ENCODE assay signal across 17 cellular contexts in the genomic region with DNA sequence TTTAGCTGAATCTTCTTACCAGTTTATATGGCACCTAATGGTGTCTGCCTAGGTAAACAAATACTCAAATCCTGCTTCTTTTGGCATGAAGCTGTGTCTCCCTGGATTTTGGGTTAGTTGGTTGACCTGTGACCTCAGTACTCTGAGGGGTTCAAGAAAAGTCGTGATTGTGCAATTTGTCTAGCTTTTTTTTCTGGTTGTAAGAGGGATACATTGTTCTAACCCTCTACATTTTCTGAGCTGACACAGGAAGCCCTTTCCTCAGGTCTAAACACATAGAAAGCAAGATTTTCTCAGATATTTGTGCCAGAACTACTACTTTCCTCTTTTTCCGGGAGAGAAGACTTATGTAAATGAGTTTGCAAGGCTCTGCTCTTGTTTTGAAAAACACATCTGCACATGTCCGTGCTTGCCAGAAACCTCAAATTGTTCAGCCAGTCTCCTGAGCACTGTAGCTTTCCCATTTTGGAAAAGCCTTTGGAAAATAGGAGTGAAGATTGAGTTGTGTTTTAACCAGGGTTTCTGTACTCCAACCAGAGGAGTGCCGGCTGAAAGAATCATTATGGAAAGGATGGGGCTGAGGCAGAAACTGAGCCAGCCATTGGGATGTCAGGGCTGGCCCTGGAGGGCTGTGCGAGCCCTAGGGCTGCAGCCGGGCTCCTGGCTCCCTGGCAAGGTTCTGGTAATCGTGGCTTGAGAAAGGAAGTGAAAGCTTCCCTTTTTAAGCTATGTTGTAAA. TPM values are rescaled to one million over a fixed set of nuclear protein-coding genes. Genes with fewer than 3 reads are reported as not detected.
A peak's percentile ranks its signal among the peaks of the same experiment; 100 is the strongest.
DNase-seq lines count a peak whose midpoint lies in the region; ATAC-seq and TF ChIP-seq lines count a peak whose summit lies in the region.
"Had no signal": no experiment of that assay in that cellular context is flagged by ENCODE, and none has a peak within 500 bp of the region (broad histone marks: within the 10 kb centered on the region; RNA-seq: fewer than 3 reads in every experiment).

No MANE protein-coding gene starts in this region.

- 43 to 45% methylated on average over 7 of the region's 7 CpGs for WGBS in sigmoid colon, 2 donors

- peaks cover 5% of the 10 kb centered on the region for H3K27me3 Mint-ChIP-seq in brain

- peaks cover 9 to 32% (median 27%) of the 10 kb centered on the region in 5 experiments for H3K9me3 Mint-ChIP-seq in brain

- TF ChIP-seq CTCF in brain (conservative IDR thresholded peaks at IDR 0.05) (no peak), sigmoid colon (IDR thresholded peaks at IDR 0.05) (no peak)

- H3K4me3 ChIP-seq in sigmoid colon (no peak overlapping the region), SJCRH30 (no peak overlapping the region)

- TF ChIP-seq POLR2A in sigmoid colon (IDR thresholded peaks at IDR 0.05), result no peak

- H3K27me3 ChIP-seq in sigmoid colon (no peaks in the 10 kb centered on the region), SJCRH30 (no peaks in the 10 kb centered on the region)
- H3K27me3 ChIP-seq: neutrophil had no signal

- peaks cover 0 to 3% (median 0%) of the 10 kb centered on the region in 4 donors for H3K9me3 ChIP-seq in sigmoid colon
- H3K9me3 ChIP-seq in SJCRH30 (replicated peaks), result no peaks in the 10 kb centered on the region
- H3K9me3 ChIP-seq: neutrophil had no signal

- no peak for TF ChIP-seq EP300 in sigmoid colon (IDR thresholded peaks at IDR 0.05)

- peaks cover 0 to 4% (median 0%) of the 10 kb centered on the region in 4 donors for H3K4me1 ChIP-seq in sigmoid colon
- H3K4me1 ChIP-seq in SJCRH30, result no peaks in the 10 kb centered on the region

- H3K27ac Mint-ChIP-seq in brain, result peak overlapping the region in 3 of 5 experiments; percentile 25 to 67 (median 57)
- H3K27ac Mint-ChIP-seq: activated naive CD8-positive, alpha-beta T cell had no signal

- H3K36me3 ChIP-seq in sigmoid colon, result no peaks in the 10 kb centered on the region
- H3K36me3 ChIP-seq in SJCRH30, result no peaks in the 10 kb centered on the region
- H3K36me3 ChIP-seq: neutrophil had no signal

- peak; percentile 48 for DNase-seq in GM03348 (ENCODE audit: low spot score)
- DNase-seq in cardiac septum (ENCODE audit: low spot score), result peak; percentile 51
- DNase-seq in sigmoid colon, result peak; percentile 64
- DNase-seq in SJCRH30, result no peak
- DNase-seq in posterior cingulate gyrus, result no peak
- no peak for DNase-seq in SK-N-DZ (ENCODE audit: low spot score)
- DNase-seq: activated CD8-positive, alpha-beta memory T cell treated with anti-CD3 and anti-CD28 coated beads, Interleukin-2, amount 50 U/mL, for 48 hours; AML-193; cerebellar nuclear complex; NCI-H1930 had no signal

- H3K27ac ChIP-seq in sigmoid colon (peak overlapping the region in 3 of 4 donors; percentile 15 to 34 (median 33)), SJCRH30 (no peak overlapping the region)
- H3K27ac ChIP-seq: KMS-11, neutrophil had no signal

- intact Hi-C loops in cardiac septum (cut with DNase I) (no loop called here), sigmoid colon (cut with DNase I) (no loop called here), posterior cingulate gyrus (cut with DNase I) (no loop called here)

- H3K36me3 Mint-ChIP-seq in brain, result no peaks in the 10 kb centered on the region
- H3K36me3 Mint-ChIP-seq: activated naive CD8-positive, alpha-beta T cell had no signal

- peak overlapping the region in 1 of 5 experiments; percentile 8 for H3K4me3 Mint-ChIP-seq in brain
- H3K4me3 Mint-ChIP-seq: activated naive CD8-positive, alpha-beta T cell had no signal

- H3K4me1 Mint-ChIP-seq in brain, result peaks cover 8% of the 10 kb centered on the region

- ATAC-seq in GM21423 (IDR thresholded peaks at IDR 0.05; ENCODE audit: unreplicated experiment), result no peak
- ATAC-seq: Panc1 had no signal

RNA-seq across cellular contexts. Expression of gene CXCL12, which starts 31.3 kb away (rescaled TPM):
- polyA plus RNA-seq in brain (ENCODE audit: insufficient read depth, low read depth, low replicate concordance) (11.5 TPM), sigmoid colon (10 to 100 TPM; 13.6 to 54.1 (median 43.5) TPM)
- total RNA-seq in cardiac septum (121 TPM), sigmoid colon (100 to 1,000 TPM in 1 of 4 donors, 10 to 100 TPM in 3; 72.1 to 111 (median 80.7) TPM)
- total RNA-seq in SJCRH30 (2014; rRNA removed; shearing (Covaris generic)), result not detected in 2 replicates
- polyA plus RNA-seq in SK-N-DZ (2014; cell fraction: cytosol; rRNA removed), result 19.1 and 22.3 TPM in 2 replicates
- 14.6 and 26.1 TPM in 2 replicates for polyA plus RNA-seq in SK-N-DZ (2014; cell fraction: nucleus; rRNA removed)
- total RNA-seq: T-helper 1 cell treated with Interleukin-12 subunit alpha and Interleukin-12 subunit beta and Interleukin-4 antibody, amounts not matched to agents 30 ng/mL and 1 ng/mL, for 36 hours had no signal

Comparison
In these comparisons a context has a peak if more than half of its experiments do, and no peak if none do; other contexts are left out.
1. DNase-seq: peak in GM03348 (single experiment), cardiac septum (single experiment) and sigmoid colon (single experiment); none in SJCRH30 (0 of 2), posterior cingulate gyrus (0 of 10) and SK-N-DZ (single experiment).
2. RNA of gene CXCL12, which starts 31.3 kb away (total RNA-seq): 121 TPM in cardiac septum (single experiment) and 72.1 to 111 TPM in sigmoid colon; not detected in SJCRH30; every median in the first group is over 10 times any median in the second.